Comparison of ENCODE assay signal across 1 cellular context in the genomic region with DNA sequence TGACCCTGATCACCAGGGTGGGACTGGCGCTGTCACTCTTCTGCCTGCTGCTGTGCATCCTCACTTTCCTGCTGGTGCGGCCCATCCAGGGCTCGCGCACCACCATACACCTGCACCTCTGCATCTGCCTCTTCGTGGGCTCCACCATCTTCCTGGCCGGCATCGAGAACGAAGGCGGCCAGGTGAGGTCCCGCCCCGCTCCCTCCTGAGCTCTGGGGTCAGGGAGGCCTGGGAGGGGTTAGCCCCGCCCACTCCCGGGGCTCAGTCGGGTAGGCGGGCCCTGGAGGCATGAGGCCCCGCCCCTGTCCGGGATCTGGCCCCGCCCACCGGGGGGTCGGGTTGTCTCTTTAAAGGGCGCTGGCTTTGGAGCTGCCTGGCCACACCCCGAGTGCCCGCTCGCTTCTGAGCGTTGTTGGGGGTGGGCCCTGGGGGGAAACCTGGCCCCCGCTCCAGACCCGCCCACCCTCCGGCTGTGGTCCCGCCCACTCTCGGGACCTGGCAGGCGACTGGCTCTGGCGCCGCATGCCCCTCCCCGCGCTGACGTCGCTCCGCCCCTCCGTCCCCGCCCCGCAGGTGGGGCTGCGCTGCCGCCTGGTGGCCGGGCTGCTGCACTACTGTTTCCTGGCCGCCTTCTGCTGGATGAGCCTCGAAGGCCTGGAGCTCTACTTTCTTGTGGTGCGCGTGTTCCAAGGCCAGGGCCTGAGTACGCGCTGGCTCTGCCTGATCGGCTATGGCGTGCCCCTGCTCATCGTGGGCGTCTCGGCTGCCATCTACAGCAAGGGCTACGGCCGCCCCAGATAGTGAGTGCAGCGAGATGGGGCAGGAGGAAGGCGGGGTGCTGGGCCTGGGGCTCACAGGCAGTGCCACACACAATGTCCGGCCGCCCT.
TF ChIP-seq lines count a peak whose summit lies in the region.

No MANE protein-coding gene starts in this region.

TF ChIP-seq in HEK293, 187 proteins besides CTCF, POLR2A, EP300 and RAD21 (continued from another document and continues in another):
- TF ChIP-seq REST (tag by site-specific recombination; IDR thresholded peaks at IDR 0.05) (no peak), ZNF843 (tag by site-specific recombination; IDR thresholded peaks at IDR 0.05) (no peak), KLF17 (tag by site-specific recombination; IDR thresholded peaks at IDR 0.05) (peak; percentile 19; the same call in 1 of the 2 replicates), ZNF549 (tag by site-specific recombination; IDR thresholded peaks at IDR 0.05) (no peak), TSHZ1 (tag by site-specific recombination; IDR thresholded peaks at IDR 0.05; ENCODE audit: borderline replicate concordance) (no peak), ZNF596 (tag by site-specific recombination; IDR thresholded peaks at IDR 0.05) (no peak), ZEB2 (tag by site-specific recombination; IDR thresholded peaks at IDR 0.05) (0 out of 2 replicates have a peak, but pooled peaks have one; percentile 26), ZNF792 (tag by site-specific recombination; IDR thresholded peaks at IDR 0.05) (no peak), IKZF3 (tag by site-specific recombination; IDR thresholded peaks at IDR 0.05) (0 out of 2 replicates have a peak, but pooled peaks have one; percentile 9), ZNF560 (tag by site-specific recombination; IDR thresholded peaks at IDR 0.05; ENCODE audit: borderline replicate concordance) (no peak), ZNF76 (tag by site-specific recombination; IDR thresholded peaks at IDR 0.05; ENCODE audit: borderline replicate concordance, low read depth) (peak; percentile 19; the same call in 1 of the 2 replicates), ZSCAN23 (tag by site-specific recombination; IDR thresholded peaks at IDR 0.05) (no peak), ZNF837 (tag by site-specific recombination; IDR thresholded peaks at IDR 0.05) (no peak), ZNF391 (tag by site-specific recombination; IDR thresholded peaks at IDR 0.05; ENCODE audit: borderline replicate concordance, low read depth) (no peak), ZNF350 (tag by site-specific recombination; IDR thresholded peaks at IDR 0.05) (no peak), ZNF555 (tag by site-specific recombination; conservative IDR thresholded peaks at IDR 0.05) (no peak), HOXC10 (CRISPR knock-in tag; IDR thresholded peaks at IDR 0.05) (no peak), ZNF26 (tag by site-specific recombination; IDR thresholded peaks at IDR 0.05) (no peak), MZF1 (tag by site-specific recombination; IDR thresholded peaks at IDR 0.05; ENCODE audit: borderline replicate concordance) (no peak), ZNF157 (tag by site-specific recombination; IDR thresholded peaks at IDR 0.05) (no peak), ZNF398 (tag by site-specific recombination; IDR thresholded peaks at IDR 0.05) (no peak), KLF10 (tag by site-specific recombination; IDR thresholded peaks at IDR 0.05) (peak; percentile 56; the same call in 1 of the 2 replicates), ZNF48 (tag by site-specific recombination; IDR thresholded peaks at IDR 0.05) (no peak), ZNF645 (tag by site-specific recombination; IDR thresholded peaks at IDR 0.05) (no peak), GLIS2 (tag by site-specific recombination; IDR thresholded peaks at IDR 0.05) (peak; percentile 78), ZNF112 (tag by site-specific recombination; IDR thresholded peaks at IDR 0.05) (no peak), SCRT2 (tag by site-specific recombination; IDR thresholded peaks at IDR 0.05) (no peak), ZNF433 (tag by site-specific recombination; IDR thresholded peaks at IDR 0.05; ENCODE audit: low read depth) (no peak), ZBTB8A (tag by site-specific recombination; IDR thresholded peaks at IDR 0.05) (peak; percentile 77)
- TF ChIP-seq, protein P1, sequence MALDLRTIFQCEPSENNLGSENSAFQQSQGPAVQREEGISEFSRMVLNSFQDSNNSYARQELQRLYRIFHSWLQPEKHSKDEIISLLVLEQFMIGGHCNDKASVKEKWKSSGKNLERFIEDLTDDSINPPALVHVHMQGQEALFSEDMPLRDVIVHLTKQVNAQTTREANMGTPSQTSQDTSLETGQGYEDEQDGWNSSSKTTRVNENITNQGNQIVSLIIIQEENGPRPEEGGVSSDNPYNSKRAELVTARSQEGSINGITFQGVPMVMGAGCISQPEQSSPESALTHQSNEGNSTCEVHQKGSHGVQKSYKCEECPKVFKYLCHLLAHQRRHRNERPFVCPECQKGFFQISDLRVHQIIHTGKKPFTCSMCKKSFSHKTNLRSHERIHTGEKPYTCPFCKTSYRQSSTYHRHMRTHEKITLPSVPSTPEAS (tag by site-specific recombination; IDR thresholded peaks at IDR 0.05), result no peak
- TF ChIP-seq, protein P2, sequence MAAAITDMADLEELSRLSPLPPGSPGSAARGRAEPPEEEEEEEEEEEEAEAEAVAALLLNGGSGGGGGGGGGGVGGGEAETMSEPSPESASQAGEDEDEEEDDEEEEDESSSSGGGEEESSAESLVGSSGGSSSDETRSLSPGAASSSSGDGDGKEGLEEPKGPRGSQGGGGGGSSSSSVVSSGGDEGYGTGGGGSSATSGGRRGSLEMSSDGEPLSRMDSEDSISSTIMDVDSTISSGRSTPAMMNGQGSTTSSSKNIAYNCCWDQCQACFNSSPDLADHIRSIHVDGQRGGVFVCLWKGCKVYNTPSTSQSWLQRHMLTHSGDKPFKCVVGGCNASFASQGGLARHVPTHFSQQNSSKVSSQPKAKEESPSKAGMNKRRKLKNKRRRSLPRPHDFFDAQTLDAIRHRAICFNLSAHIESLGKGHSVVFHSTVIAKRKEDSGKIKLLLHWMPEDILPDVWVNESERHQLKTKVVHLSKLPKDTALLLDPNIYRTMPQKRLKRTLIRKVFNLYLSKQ (tag by site-specific recombination; IDR thresholded peaks at IDR 0.05; ENCODE audit: borderline replicate concordance), result no peak
- TF ChIP-seq, protein P3, sequence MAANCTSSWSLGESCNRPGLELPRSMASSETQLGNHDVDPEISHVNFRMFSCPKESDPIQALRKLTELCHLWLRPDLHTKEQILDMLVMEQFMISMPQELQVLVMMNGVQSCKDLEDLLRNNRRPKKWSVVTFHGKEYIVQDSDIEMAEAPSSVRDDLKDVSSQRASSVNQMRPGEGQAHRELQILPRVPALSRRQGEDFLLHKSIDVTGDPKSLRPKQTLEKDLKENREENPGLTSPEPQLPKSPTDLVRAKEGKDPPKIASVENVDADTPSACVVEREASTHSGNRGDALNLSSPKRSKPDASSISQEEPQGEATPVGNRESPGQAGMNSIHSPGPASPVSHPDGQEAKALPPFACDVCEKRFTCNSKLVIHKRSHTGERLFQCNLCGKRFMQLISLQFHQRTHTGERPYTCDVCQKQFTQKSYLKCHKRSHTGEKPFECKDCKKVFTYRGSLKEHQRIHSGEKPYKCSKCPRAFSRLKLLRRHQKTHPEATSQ (tag by site-specific recombination; IDR thresholded peaks at IDR 0.05), result no peak
